Comparison of ENCODE assay signal across 1 cellular context in the genomic region with DNA sequence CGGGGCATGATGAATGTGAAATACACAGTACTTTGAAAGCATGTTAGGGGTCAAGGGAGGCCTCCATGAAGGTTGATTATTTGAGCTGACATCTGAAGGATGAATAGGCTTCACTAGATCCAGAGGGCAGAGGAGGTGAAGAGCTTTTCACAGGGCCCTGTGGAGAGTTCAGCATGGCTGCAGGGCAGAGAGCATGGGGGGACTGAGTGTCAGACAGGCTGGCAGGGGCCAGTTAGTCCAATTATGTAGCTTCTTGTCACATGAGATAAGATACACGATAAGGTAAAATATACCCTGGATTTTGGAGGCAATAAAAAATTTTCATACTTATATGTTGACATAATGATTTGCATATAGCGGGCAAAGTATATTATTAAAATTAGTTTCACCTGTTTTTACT.
TF ChIP-seq lines count a peak whose summit lies in the region.

No MANE protein-coding gene starts in this region.

TF ChIP-seq in HepG2, 621 proteins besides CTCF, POLR2A, EP300 and RAD21:
- TF ChIP-seq HDAC1 (CRISPR knock-in tag; IDR thresholded peaks at IDR 0.05) (no peak), KDM2A (CRISPR knock-in tag; IDR thresholded peaks at IDR 0.05; ENCODE audit: borderline replicate concordance, low read depth) (no peak), HNRNPUL1 (IDR thresholded peaks at IDR 0.05; ENCODE audit: low read depth, low read length) (no peak), ZNF256 (CRISPR knock-in tag; conservative IDR thresholded peaks at IDR 0.05) (no peak), RFX5 (IDR thresholded peaks at IDR 0.05; ENCODE audit: low read depth, low read length) (no peak), ZNF350 (CRISPR knock-in tag; IDR thresholded peaks at IDR 0.05; ENCODE audit: borderline replicate concordance, low read depth) (no peak), SIN3B (IDR thresholded peaks at IDR 0.05; ENCODE audit: low read length) (no peak)
- TF ChIP-seq, protein P1, sequence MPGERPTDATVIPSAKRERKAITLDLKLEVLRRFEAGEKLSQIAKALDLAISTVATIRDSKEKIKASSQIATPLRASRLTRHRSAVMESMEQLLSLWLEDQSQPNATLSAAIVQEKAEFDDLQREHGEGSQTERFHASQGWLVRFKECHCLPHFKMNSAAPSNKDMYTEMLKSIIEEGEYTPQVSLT (CRISPR knock-in tag; IDR thresholded peaks at IDR 0.05; ENCODE audit: borderline replicate concordance, low read depth) = no peak
